Comparison of ENCODE assay signal across 15 cellular contexts in the genomic region with DNA sequence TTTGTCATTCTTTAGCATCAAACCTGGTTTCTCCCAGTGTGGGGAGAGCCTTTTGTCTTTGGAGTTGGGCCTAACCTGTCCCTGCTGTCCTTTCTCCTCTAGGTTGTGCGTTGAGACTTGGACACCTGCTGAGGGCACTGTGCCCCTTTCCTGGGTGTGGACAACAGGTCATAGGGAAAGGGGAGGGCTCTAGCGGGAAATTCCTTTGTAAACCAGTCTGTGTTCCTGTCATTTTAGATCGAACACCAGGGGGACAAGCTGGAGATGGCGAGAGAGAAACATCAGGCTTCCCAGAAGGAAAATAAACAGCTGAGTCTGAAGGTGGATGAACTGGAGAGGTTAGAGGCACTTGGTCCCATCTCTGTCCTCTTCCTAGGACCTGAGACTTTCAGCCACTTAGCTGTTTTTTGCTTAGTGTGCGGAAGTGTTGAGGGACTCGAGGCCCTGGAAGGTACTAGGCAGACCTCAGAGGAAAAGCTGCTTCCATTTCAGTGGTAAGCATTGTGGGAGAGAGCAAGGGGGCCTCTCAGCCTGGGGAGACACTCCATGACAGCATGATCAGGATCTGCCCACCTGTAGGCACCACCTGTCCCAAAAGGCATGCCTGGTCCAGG. TPM values are rescaled to one million over a fixed set of nuclear protein-coding genes. Genes with fewer than 3 reads are reported as not detected.
DNase-seq lines count a peak whose midpoint lies in the region; ATAC-seq, FAIRE-seq and TF ChIP-seq lines count a peak whose summit lies in the region.
"Had no signal": no experiment of that assay in that cellular context is flagged by ENCODE, and none has a peak within 500 bp of the region (broad histone marks: within the 10 kb centered on the region; RNA-seq: fewer than 3 reads in every experiment).

No MANE protein-coding gene starts in this region.

- ATAC-seq in K562 (no peak), right lobe of liver (peak; percentile 93 to 94 (median 93))

- H3K36me3 ChIP-seq in Caco-2 (ENCODE audit: control insufficient read depth, insufficient read depth, low read length) (0 out of 2 replicates have a peak, but pooled peaks cover 1% of the 10 kb centered on the region), H7 (replicated peaks; ENCODE audit: control insufficient read depth, insufficient read depth, low read length) (peaks cover 25% of the 10 kb centered on the region), K562 (ENCODE audit: control insufficient read depth, insufficient read depth, low read length) (peaks cover 83% of the 10 kb centered on the region), right lobe of liver (peaks cover 0 to 18% (median 1%) of the 10 kb centered on the region in 4 donors)

- BruUV-seq in Caco-2 (replicated peaks; lab: Mats Ljungman, UMichigan) (no TSS peak), K562 (replicated peaks; lab: Mats Ljungman, UMichigan) (TSS peak; percentile 11)

- TF ChIP-seq RAD21 in K562 (CRISPR knock-in tag; conservative IDR thresholded peaks at IDR 0.05 in 1 of 2, IDR thresholded peaks at IDR 0.05 in 1 of 2): no peak

- H3K79me2 ChIP-seq in K562 (ENCODE audit: control insufficient read depth, insufficient read depth, low read length): no peaks in the 10 kb centered on the region

- TF ChIP-seq POLR2A in K562 (conservative IDR thresholded peaks at IDR 0.05): no peak
- TF ChIP-seq POLR2A in right lobe of liver (IDR thresholded peaks at IDR 0.05): no peak

- no peak for TF ChIP-seq EP300 in K562 (IDR thresholded peaks at IDR 0.05; ENCODE audit: low read length)

- H3K36me3 Mint-ChIP-seq in Caco-2 (ENCODE audit: insufficient read depth, unreplicated experiment) (peaks cover 5% of the 10 kb centered on the region), mesothelial cell of epicardium (peaks cover 17% of the 10 kb centered on the region)

- intact Hi-C loops in Caco-2 (cut with micrococcal nuclease; ENCODE audit: unreplicated experiment): loop anchor here (5.0 kb wide), 1 partner anchor 141 kb away; no protein-coding TSS in a partner anchor
- intact Hi-C loops in K562 (cut with micrococcal nuclease): no loop called here
- intact Hi-C loops in right lobe of liver (cut with DNase I): loop anchor here in 1 of 2 donors (10.0 kb wide), 1 partner anchor 139 kb away; no protein-coding TSS in a partner anchor

- H3K27me3 ChIP-seq in Caco-2 (replicated peaks; ENCODE audit: control insufficient read depth, insufficient read depth, low read length) (no peaks in the 10 kb centered on the region), H7 (ENCODE audit: control insufficient read depth, insufficient read depth, low read length) (no peaks in the 10 kb centered on the region), K562 (ENCODE audit: control insufficient read depth in 2 of 2, insufficient read depth in 2 of 2, low read length in 2 of 2) (no peaks in the 10 kb centered on the region), right lobe of liver (no peaks in the 10 kb centered on the region)

- H3K27me3 Mint-ChIP-seq in Caco-2 (ENCODE audit: insufficient read depth, unreplicated experiment) (no peaks in the 10 kb centered on the region), mesothelial cell of epicardium (ENCODE audit: low read depth) (no peaks in the 10 kb centered on the region)

- no peak overlapping the region for H2AFZ ChIP-seq in K562 (ENCODE audit: low read depth, low read length)
- H2AFZ ChIP-seq: PC-9 had no signal

- H3K27ac Mint-ChIP-seq in Caco-2 (ENCODE audit: unreplicated experiment) (no peak overlapping the region), mesothelial cell of epicardium (no peak overlapping the region)

- no peaks in the 10 kb centered on the region for H3K4me1 ChIP-seq in Caco-2
- H3K4me1 ChIP-seq in K562 (replicated peaks in 1 of 2; ENCODE audit: control insufficient read depth in 2 of 2, insufficient read depth in 2 of 2, low read length in 2 of 2): peaks cover 12 to 17% of the 10 kb centered on the region in 2 experiments
- peaks cover 0 to 28% (median 16%) of the 10 kb centered on the region in 4 donors for H3K4me1 ChIP-seq in right lobe of liver

- WGBS in K562 (ENCODE audit: insufficient coverage, low coverage, missing lambda C conversion rate): 77% methylated on average over 5 of the region's 6 CpGs
- 39% methylated on average over 4 of the region's 6 CpGs for WGBS in right lobe of liver (ENCODE audit: insufficient coverage, low coverage, low lambda C conversion rate, missing lambda C conversion rate)

- no peaks in the 10 kb centered on the region for H4K20me1 ChIP-seq in K562 (replicated peaks; ENCODE audit: control insufficient read depth, insufficient read depth, low read length)

- H3K9me3 ChIP-seq in Caco-2: no peaks in the 10 kb centered on the region
- no peaks in the 10 kb centered on the region for H3K9me3 ChIP-seq in K562 (replicated peaks; ENCODE audit: control insufficient read depth, insufficient read depth, low read depth, low read length)
- no peaks in the 10 kb centered on the region for H3K9me3 ChIP-seq in right lobe of liver

- DNase-seq in Caco-2 (peak; percentile 69 to 70), H7 (peak; percentile 67), K562 (ENCODE audit: extremely low read depth in 1 of 4, low spot score in 3 of 4) (no peak), right lobe of liver (peak; percentile 64 to 73 (median 72)), cerebellar nuclear complex (lab: John Stamatoyannopoulos, UW) (no peak), mesothelial cell of epicardium (ENCODE audit: low spot score in 2 of 2, unreplicated experiment in 2 of 2) (no peak), NCI-H526 (lab: John Stamatoyannopoulos, UW) (no peak)
- DNase-seq: activated T-cell treated with anti-CD3 and anti-CD28 coated beads, Interleukin-2, amount 50 U/mL, for 1 hour; amygdala; C1 segment of cervical spinal cord; EL; head of caudate nucleus; NCI-H2029; NCI-H524 treated with DMSO at 0.1 percent for 48 hours had no signal

- no peak overlapping the region for H3K4me3 ChIP-seq in Caco-2 (ENCODE audit: low read depth, low read length)
- no peak overlapping the region for H3K4me3 ChIP-seq in H7 (ENCODE audit: insufficient read depth, low read depth, low read length)
- H3K4me3 ChIP-seq in K562: no peak overlapping the region
- peak overlapping the region in 1 of 3 donors; percentile 10 for H3K4me3 ChIP-seq in right lobe of liver
- H3K4me3 ChIP-seq: PC-9 had no signal

- H3K9me3 Mint-ChIP-seq in Caco-2 (ENCODE audit: unreplicated experiment): no peaks in the 10 kb centered on the region
- H3K9me3 Mint-ChIP-seq in mesothelial cell of epicardium: no peaks in the 10 kb centered on the region

- CTCF ChIA-PET in Caco-2 (lab: Charles Lee): interaction anchor here (0.5 to 1.5 kb wide), 8 partner anchors 55 to 508 kb away, joined by 3 to 12 read pairs (median 4); no protein-coding TSS in a partner anchor
- CTCF ChIA-PET in K562 (lab: Yijun Ruan, JAX; ENCODE audit: low intra/inter-chr PET ratio): no interaction called here

- peak; percentile 28 to 53 for TF ChIP-seq CTCF in Caco-2 (IDR thresholded peaks at IDR 0.05; ENCODE audit: insufficient read depth in 1 of 2, low read depth in 1 of 2, low read length in 1 of 2, severe bottlenecking in 1 of 2, unreplicated experiment in 1 of 2)
- TF ChIP-seq CTCF in K562 (IDR thresholded peaks at IDR 0.05 in 2 of 3, conservative IDR thresholded peaks at IDR 0.05 in 1 of 3; ENCODE audit: insufficient read depth in 2 of 3, low read depth in 1 of 3, low read length in 3 of 3): peak in 2 of 3 experiments; percentile 6 to 9; a peak in 1 of 6 replicates
- peak; percentile 45 to 64 (median 49) for TF ChIP-seq CTCF in right lobe of liver (IDR thresholded peaks at IDR 0.05)
- no peak for TF ChIP-seq CTCF in mesothelial cell of epicardium (IDR thresholded peaks at IDR 0.05; ENCODE audit: unreplicated experiment)

- in situ Hi-C loops in K562 (cut with MboI): no loop called here

- POLR2A ChIA-PET in Caco-2 (lab: Charles Lee): no interaction called here
- POLR2A ChIA-PET in K562 (lab: Yijun Ruan, JAX): interaction anchor here (0.6 to 2.3 kb wide), 6 partner anchors 9 to 627 kb away, joined by 3 to 9 read pairs (median 3); a partner anchor contains a TSS

- no peak overlapping the region for H3K4me2 ChIP-seq in K562 (ENCODE audit: insufficient read depth, low read length)
- H3K4me2 ChIP-seq: PC-9 had no signal

- H3K4me1 Mint-ChIP-seq in Caco-2 (ENCODE audit: low read depth, unreplicated experiment) (no peaks in the 10 kb centered on the region), mesothelial cell of epicardium (no peaks in the 10 kb centered on the region)

- no peak overlapping the region for H3K9ac ChIP-seq in K562 (ENCODE audit: insufficient read depth in 1 of 2, low read depth in 2 of 2, low read length in 2 of 2)

- H3K4me3 Mint-ChIP-seq in Caco-2 (ENCODE audit: unreplicated experiment): no peak overlapping the region
- no peak overlapping the region for H3K4me3 Mint-ChIP-seq in mesothelial cell of epicardium

- no peak for FAIRE-seq in K562 (lab: Jason Lieb, UNC)

- no peaks in the 10 kb centered on the region for H3K9me1 ChIP-seq in K562 (ENCODE audit: control insufficient read depth, insufficient read depth, low read length)

- H3K27ac ChIP-seq in K562 (ENCODE audit: extremely low read depth, low read depth, low read length): no peak overlapping the region
- H3K27ac ChIP-seq in right lobe of liver: peak overlapping the region; percentile 23 to 73 (median 41)
- H3K27ac ChIP-seq: PC-9 had no signal

RNA-seq across cellular contexts. Expression of a gene that starts 8.6 kb away (rescaled TPM):
- total RNA-seq in Caco-2 (2022) (30.4 and 30.8 TPM in 2 replicates), K562 (2014; rRNA removed) (37.6 and 39.2 TPM in 2 replicates), K562 (2014; rRNA removed; fragmentation: Illumina TruSeq; extraction: Trizol) (37.7 and 40.7 TPM in 2 replicates), K562 (2015; rRNA removed; fragmentation: Illumina TruSeq; extraction: Trizol) (37.6 and 42.7 TPM in 2 replicates), K562 (2021) (35.0 and 37.1 TPM in 2 replicates), right lobe of liver (10 to 100 TPM; 10.5 to 15.9 (median 13.2) TPM), mesothelial cell of epicardium (15.6 to 16.8 TPM (median 16.7 TPM) in 3 replicates)
- total RNA-seq in H7 (2014; rRNA removed; shearing (Covaris generic)): 21.2 and 24.5 TPM in 2 replicates
- 19.8 and 21.8 TPM in 2 replicates for total RNA-seq in K562 (2011; cell fraction: chromatin; rRNA removed; ENCODE audit: low replicate concordance)
- total RNA-seq in K562 (2011; cell fraction: nucleolus; rRNA removed): 15.5 and 15.8 TPM in 2 replicates
- 16.0 and 16.3 TPM in 2 replicates for total RNA-seq in K562 (2011; cell fraction: nucleoplasm; rRNA removed)
- polyA plus RNA-seq in K562 (2011; rRNA removed) (39.1 and 44.8 TPM in 2 replicates), K562 (2014; fragmentation: Illumina TruSeq; extraction: Trizol) (38.5 and 41.8 TPM in 2 replicates), K562 (2014; fragmentation: Nextera tagmentation; extraction: Ambion mirVana) (10 to 100 TPM; 15.9 to 19.8 TPM), K562 (2014; rRNA removed) (28.8 and 32.5 TPM in 2 replicates)
- 27.8 and 35.1 TPM in 2 replicates for polyA plus RNA-seq in K562 (2011; cell fraction: cytosol; rRNA removed)
- 18.9 and 23.2 TPM in 2 replicates for polyA plus RNA-seq in K562 (2011; cell fraction: nucleus; rRNA removed)
- 28.6 and 41.1 TPM in 2 replicates for polyA plus RNA-seq in K562 (2012)
- polyA minus RNA-seq in K562 (2011; rRNA and poly(A)+ RNA removed): 64.0 and 69.3 TPM in 2 replicates
- polyA minus RNA-seq in K562 (2011; cell fraction: cytosol; rRNA and poly(A)+ RNA removed): 29.9 and 37.6 TPM in 2 replicates
- 6.7 and 13.0 TPM in 2 replicates for polyA minus RNA-seq in K562 (2011; cell fraction: nucleus; rRNA and poly(A)+ RNA removed)

RNA-seq across cellular contexts. Expression of a gene that starts 40.1 kb away (rescaled TPM):
- 34.6 and 34.9 TPM in 2 replicates for total RNA-seq in Caco-2 (2022)
- total RNA-seq in H7 (2014; rRNA removed; shearing (Covaris generic)): 12.0 and 15.8 TPM in 2 replicates
- 159 and 215 TPM in 2 replicates for total RNA-seq in K562 (2011; cell fraction: chromatin; rRNA removed; ENCODE audit: low replicate concordance)
- 89.5 and 89.9 TPM in 2 replicates for total RNA-seq in K562 (2011; cell fraction: nucleolus; rRNA removed)
- 111 and 132 TPM in 2 replicates for total RNA-seq in K562 (2011; cell fraction: nucleoplasm; rRNA removed)
- total RNA-seq in K562 (2014; rRNA removed): 73.7 and 76.5 TPM in 2 replicates
- 54.1 and 56.9 TPM in 2 replicates for total RNA-seq in K562 (2014; rRNA removed; fragmentation: Illumina TruSeq; extraction: Trizol)
- total RNA-seq in K562 (2015; rRNA removed; fragmentation: Illumina TruSeq; extraction: Trizol): 70.1 and 71.3 TPM in 2 replicates
- total RNA-seq in K562 (2021): 61.9 and 71.6 TPM in 2 replicates
- polyA plus RNA-seq in K562 (2011; rRNA removed): 23.1 and 33.2 TPM in 2 replicates
- polyA plus RNA-seq in K562 (2011; cell fraction: cytosol; rRNA removed): 16.3 and 20.6 TPM in 2 replicates
- polyA plus RNA-seq in K562 (2011; cell fraction: nucleus; rRNA removed): 243 and 275 TPM in 2 replicates
- polyA plus RNA-seq in K562 (2012): 63.5 and 64.9 TPM in 2 replicates
- 79.3 and 83.2 TPM in 2 replicates for polyA plus RNA-seq in K562 (2014; fragmentation: Illumina TruSeq; extraction: Trizol)
- polyA plus RNA-seq in K562 (2014; fragmentation: Nextera tagmentation; extraction: Ambion mirVana): 10 to 100 TPM; 16.5 to 69.7 TPM
- 46.7 and 52.3 TPM in 2 replicates for polyA plus RNA-seq in K562 (2014; rRNA removed)
- 21.7 and 24.7 TPM in 2 replicates for polyA minus RNA-seq in K562 (2011; rRNA and poly(A)+ RNA removed)
- polyA minus RNA-seq in K562 (2011; cell fraction: cytosol; rRNA and poly(A)+ RNA removed): 20.7 and 23.0 TPM in 2 replicates
- polyA minus RNA-seq in K562 (2011; cell fraction: nucleus; rRNA and poly(A)+ RNA removed): 25.8 and 37.1 TPM in 2 replicates
- total RNA-seq in right lobe of liver: 10 to 100 TPM in 3 of 6 experiments, 1 to 10 TPM in 3; 5.5 to 17.1 (median 10.8) TPM
- 41.2 to 42.4 TPM (median 42.0 TPM) in 3 replicates for total RNA-seq in mesothelial cell of epicardium

RNA-seq across cellular contexts. Expression of a gene that starts 56.5 kb away (rescaled TPM):
- 407 and 408 TPM in 2 replicates for total RNA-seq in Caco-2 (2022)
- total RNA-seq in H7 (2014; rRNA removed; shearing (Covaris generic)): 124 and 132 TPM in 2 replicates
- 83.7 and 109 TPM in 2 replicates for total RNA-seq in K562 (2011; cell fraction: chromatin; rRNA removed; ENCODE audit: low replicate concordance)
- 46.7 and 52.4 TPM in 2 replicates for total RNA-seq in K562 (2011; cell fraction: nucleolus; rRNA removed)
- 52.9 and 60.3 TPM in 2 replicates for total RNA-seq in K562 (2011; cell fraction: nucleoplasm; rRNA removed)
- 7.0 and 10.8 TPM in 2 replicates for total RNA-seq in K562 (2014; rRNA removed)
- 4.5 and 4.7 TPM in 2 replicates for total RNA-seq in K562 (2014; rRNA removed; fragmentation: Illumina TruSeq; extraction: Trizol)
- total RNA-seq in K562 (2015; rRNA removed; fragmentation: Illumina TruSeq; extraction: Trizol): 10.4 and 11.5 TPM in 2 replicates
- total RNA-seq in K562 (2021): 13.5 and 13.7 TPM in 2 replicates
- polyA plus RNA-seq in K562 (2011; rRNA removed): 8.3 and 16.5 TPM in 2 replicates
- polyA plus RNA-seq in K562 (2011; cell fraction: cytosol; rRNA removed): 10.2 and 13.4 TPM in 2 replicates
- polyA plus RNA-seq in K562 (2011; cell fraction: nucleus; rRNA removed): 65.4 and 117 TPM in 2 replicates
- polyA plus RNA-seq in K562 (2012): 20.3 and 34.9 TPM in 2 replicates
- 6.8 and 8.5 TPM in 2 replicates for polyA plus RNA-seq in K562 (2014; fragmentation: Illumina TruSeq; extraction: Trizol)
- 1 to 10 TPM; 1.5 to 2.1 TPM for polyA plus RNA-seq in K562 (2014; fragmentation: Nextera tagmentation; extraction: Ambion mirVana)
- 5.0 and 6.0 TPM in 2 replicates for polyA plus RNA-seq in K562 (2014; rRNA removed)
- polyA minus RNA-seq in K562 (2011; rRNA and poly(A)+ RNA removed): 25.3 and 27.0 TPM in 2 replicates
- 14.7 and 15.7 TPM in 2 replicates for polyA minus RNA-seq in K562 (2011; cell fraction: cytosol; rRNA and poly(A)+ RNA removed)
- 25.7 and 72.6 TPM in 2 replicates for polyA minus RNA-seq in K562 (2011; cell fraction: nucleus; rRNA and poly(A)+ RNA removed)
- total RNA-seq in right lobe of liver: 100 to 1,000 TPM in 2 of 6 experiments, 10 to 100 TPM in 4; 74.6 to 141 (median 98.6) TPM
- total RNA-seq in mesothelial cell of epicardium: 441 to 458 TPM (median 442 TPM) in 3 replicates

Comparison
In these comparisons a context has a peak if more than half of its experiments do, and no peak if none do; other contexts are left out.
1. DNase-seq: peak in Caco-2 (2 of 2), H7 (single experiment) and right lobe of liver (3 of 3); none in K562 (0 of 4), cerebellar nuclear complex (0 of 2), mesothelial cell of epicardium (0 of 2) and NCI-H526 (0 of 2).